15 cellular contexts compared by ENCODE assay signal in the genomic region with DNA sequence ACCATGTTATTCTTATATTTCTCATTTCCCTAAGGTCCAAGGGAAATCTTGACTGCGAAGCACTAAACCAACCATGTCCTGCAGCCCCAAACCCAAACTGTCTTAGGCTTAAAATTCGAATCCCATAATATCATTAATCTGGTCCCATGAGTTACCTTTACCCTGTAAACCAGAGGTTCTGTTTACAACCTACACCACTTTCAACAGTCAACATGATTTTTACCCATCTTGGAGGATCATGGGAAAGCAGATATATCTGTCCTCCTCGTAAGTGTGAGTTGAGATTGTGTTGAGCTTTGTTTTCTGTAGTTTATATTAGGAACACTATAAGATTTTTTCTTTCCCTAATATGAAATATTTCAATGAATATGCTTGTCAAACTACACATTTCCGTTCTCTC. TPM values are rescaled to one million over a fixed set of nuclear protein-coding genes. Genes with fewer than 3 reads are reported as not detected.
"Had no signal": no experiment of that assay in that cellular context is flagged by ENCODE, and none has a peak within 500 bp of the region (broad histone marks: within the 10 kb centered on the region; RNA-seq: fewer than 3 reads in every experiment).

No MANE protein-coding gene starts in this region.

- H3K4me3 Mint-ChIP-seq: naive thymus-derived CD8-positive, alpha-beta T cell; stimulated activated memory B cell treated with anti-CD40 and anti-IgM and Interleukin-4, amounts not matched to agents 10 μg/mL and 1 μg/mL and 100 μg/mL, for 72 hours; stimulated activated naive CD8-positive, alpha-beta T cell treated with anti-CD3 and anti-CD28 coated beads, Interleukin-15, amount 100 ng/mL, for 72 hours had no signal

- H3K9me3 Mint-ChIP-seq: naive thymus-derived CD8-positive, alpha-beta T cell; stimulated activated memory B cell treated with anti-CD40 and anti-IgM and Interleukin-4, amounts not matched to agents 10 μg/mL and 1 μg/mL and 100 μg/mL, for 72 hours; stimulated activated naive CD8-positive, alpha-beta T cell treated with anti-CD3 and anti-CD28 coated beads, Interleukin-15, amount 100 ng/mL, for 72 hours had no signal

- H3K27me3 Mint-ChIP-seq: naive thymus-derived CD8-positive, alpha-beta T cell; stimulated activated memory B cell treated with anti-CD40 and anti-IgM and Interleukin-4, amounts not matched to agents 10 μg/mL and 1 μg/mL and 100 μg/mL, for 72 hours; stimulated activated naive CD8-positive, alpha-beta T cell treated with anti-CD3 and anti-CD28 coated beads, Interleukin-15, amount 100 ng/mL, for 72 hours had no signal

- DNase-seq: cortex of kidney; effector CD8-positive, alpha-beta T cell; heart right ventricle; transverse colon had no signal

- H3K27ac Mint-ChIP-seq: stimulated activated naive CD8-positive, alpha-beta T cell treated with anti-CD3 and anti-CD28 coated beads, Interleukin-15, amount 100 ng/mL, for 72 hours had no signal

RNA-seq across cellular contexts. Expression of gene ZP1, which starts 32.6 kb away (rescaled TPM):
- total RNA-seq: esophagus mucosa; fibroblast of lung; frontal cortex; mammary epithelial cell; naive thymus-derived CD8-positive, alpha-beta T cell; osteocyte; right atrium auricular region; thoracic aorta; transverse colon; ureter had no signal

RNA-seq across cellular contexts. Expression of gene PTGDR2, which starts 44.2 kb away (rescaled TPM):
- total RNA-seq: mammary epithelial cell had no signal
